In genomic region chr12:53499261-53500118, GRCh38 we compare ENCODE assay signal across 1 cellular context.
TF ChIP-seq lines count a peak whose summit lies in the region.

Gene MAP3K12, minus strand, starts transcription at chr12:53499458. Its CDS starts 12,067 bp downstream, at chr12:53487391.

TF ChIP-seq in GM12878, 131 proteins besides CTCF, POLR2A, EP300 and RAD21 (continued from another document):
- TF ChIP-seq REST (IDR thresholded peaks at IDR 0.05; ENCODE audit: low read depth, low read length) (no peak), HDAC2 (IDR thresholded peaks at IDR 0.05) (no peak), SUZ12 (IDR thresholded peaks at IDR 0.05; ENCODE audit: unreplicated experiment) (no peak), YY1 (IDR thresholded peaks at IDR 0.05; ENCODE audit: low read depth, low read length) (0 out of 2 replicates have a peak, but pooled peaks have one; percentile 23), JUND (IDR thresholded peaks at IDR 0.05; ENCODE audit: low read depth, low read length) (no peak), ELK1 (IDR thresholded peaks at IDR 0.05; ENCODE audit: low read depth, low read length) (no peak), NFXL1 (IDR thresholded peaks at IDR 0.05; ENCODE audit: borderline replicate concordance) (no peak), CUX1 (IDR thresholded peaks at IDR 0.05; ENCODE audit: insufficient replicate concordance, low read depth, low read length) (no peak), ZNF217 (IDR thresholded peaks at IDR 0.05) (no peak), ESRRA (IDR thresholded peaks at IDR 0.05; ENCODE audit: low read length) (no peak)
